22 cellular contexts compared by ENCODE assay signal in genomic region chr17:57919912-57920311, GRCh38. TPM values are rescaled to one million over a fixed set of nuclear protein-coding genes. Genes with fewer than 3 reads are reported as not detected.
A peak's percentile ranks its signal among the peaks of the same experiment; 100 is the strongest.
DNase-seq lines count a peak whose midpoint lies in the region; ATAC-seq, FAIRE-seq and TF ChIP-seq lines count a peak whose summit lies in the region.
"Had no signal": no experiment of that assay in that cellular context is flagged by ENCODE, and none has a peak within 500 bp of the region (broad histone marks: within the 10 kb centered on the region; RNA-seq: fewer than 3 reads in every experiment).

No MANE protein-coding gene starts in this region.

- peak overlapping the region in 1 of 2 donors; percentile 1 for H3K9ac ChIP-seq in stomach smooth muscle (ENCODE audit: low read length in 2 of 2)
- H3K9ac ChIP-seq: BLaER1 treated with 17β-estradiol and CSF1 and Interleukin-3, amounts not matched to agents 10 nM and 100 nM; SK-N-SH had no signal

- ATAC-seq in GM21423 (IDR thresholded peaks at IDR 0.05; ENCODE audit: unreplicated experiment) = no peak
- ATAC-seq: GM12878, left lung had no signal

- FAIRE-seq in G401.6 (lab: Jason Lieb, UNC) = peak; percentile 17
- FAIRE-seq: astrocyte, GM12878 had no signal

- H3K27me3 ChIP-seq in stomach smooth muscle (ENCODE audit: control insufficient read depth in 1 of 2, insufficient read depth in 2 of 2, low read length in 2 of 2) = no peaks in the 10 kb centered on the region
- H3K27me3 ChIP-seq in Peyer's patch = no peaks in the 10 kb centered on the region
- H3K27me3 ChIP-seq: BLaER1 treated with 17β-estradiol and CSF1 and Interleukin-3, amounts not matched to agents 10 nM and 100 nM; left lung; MG63 had no signal

- H3K4me1 ChIP-seq in stomach smooth muscle (ENCODE audit: control insufficient read depth, insufficient read depth, low read length) = peaks cover 88% of the 10 kb centered on the region
- H3K4me1 ChIP-seq in Peyer's patch = peaks cover 0 to 44% (median 0%) of the 10 kb centered on the region in 4 donors

- no peak overlapping the region for H3K4me3 ChIP-seq in stomach smooth muscle (ENCODE audit: low read length in 2 of 2)
- H3K4me3 ChIP-seq in Peyer's patch = no peak overlapping the region
- H3K4me3 ChIP-seq: BLaER1 treated with 17β-estradiol and CSF1 and Interleukin-3, amounts not matched to agents 10 nM and 100 nM; GM12878; left lung; MG63 had no signal

- H3K9me3 ChIP-seq in stomach smooth muscle (ENCODE audit: control insufficient read depth in 2 of 2, low read length in 2 of 2) = no peaks in the 10 kb centered on the region
- no peaks in the 10 kb centered on the region for H3K9me3 ChIP-seq in Peyer's patch
- H3K9me3 ChIP-seq: BLaER1 treated with 17β-estradiol and CSF1 and Interleukin-3, amounts not matched to agents 10 nM and 100 nM; left lung; MG63; SK-N-SH had no signal

- peak; percentile 7 for DNase-seq in medulla oblongata (ENCODE audit: extremely low spot score)
- no peak for DNase-seq in Peyer's patch
- DNase-seq in RKO (ENCODE audit: low spot score) = no peak
- DNase-seq in epidermal melanocyte (ENCODE audit: insufficient read length, low spot score) = no peak
- DNase-seq: activated CD4-positive, alpha-beta T cell treated with anti-CD3 and anti-CD28 coated beads, Interleukin-2, amount 50 U/mL, for 1 hour; activated naive CD8-positive, alpha-beta T cell treated with anti-CD3 and anti-CD28 coated beads for 36 hours; COR-L47; DMS79 treated with DMSO at 0.1 percent for 48 hours; foreskin melanocyte; GOT3; KBM-7; left lung; MG63; SK-N-SH had no signal

- H3K27ac ChIP-seq in VCaP (peak overlapping the region; percentile 83), stomach smooth muscle (ENCODE audit: low read length) (peak overlapping the region; percentile 98), Peyer's patch (peak overlapping the region in 2 of 4 donors; percentile 12 to 49)
- H3K27ac ChIP-seq: BLaER1 treated with 17β-estradiol and CSF1 and Interleukin-3, amounts not matched to agents 10 nM and 100 nM; left lung had no signal

- no peak for TF ChIP-seq CTCF in VCaP (conservative IDR thresholded peaks at IDR 0.05)
- no peak for TF ChIP-seq CTCF in Peyer's patch (IDR thresholded peaks at IDR 0.05)

- TF ChIP-seq POLR2A in Peyer's patch (IDR thresholded peaks at IDR 0.05) = no peak

- H3K36me3 ChIP-seq in stomach smooth muscle (ENCODE audit: control insufficient read depth in 2 of 2, insufficient read depth in 2 of 2, low read length in 2 of 2) (peaks cover 0 to 2% of the 10 kb centered on the region in 2 donors), Peyer's patch (no peaks in the 10 kb centered on the region)
- H3K36me3 ChIP-seq: BLaER1 treated with 17β-estradiol and CSF1 and Interleukin-3, amounts not matched to agents 10 nM and 100 nM; left lung had no signal

RNA-seq across cellular contexts. Expression of gene CUEDC1, which starts 35.3 kb away (rescaled TPM):
- 10 to 100 TPM; 10.2 to 45.4 (median 19.2) TPM for total RNA-seq in Peyer's patch
- total RNA-seq: activated T-helper 1 cell treated with anti-CD3 and anti-CD28 coated beads, Interleukin-12 subunit alpha, Interleukin-12 subunit beta, Interleukin-2, Interleukin-4 antibody, amounts not matched to agents 30 ng/mL and 10 ng/mL and 1 ng/mL, durations not matched to agents 14 hours and 24 hours and 36 hours had no signal
